Comparison of ENCODE assay signal across 11 cellular contexts in the genomic region with DNA sequence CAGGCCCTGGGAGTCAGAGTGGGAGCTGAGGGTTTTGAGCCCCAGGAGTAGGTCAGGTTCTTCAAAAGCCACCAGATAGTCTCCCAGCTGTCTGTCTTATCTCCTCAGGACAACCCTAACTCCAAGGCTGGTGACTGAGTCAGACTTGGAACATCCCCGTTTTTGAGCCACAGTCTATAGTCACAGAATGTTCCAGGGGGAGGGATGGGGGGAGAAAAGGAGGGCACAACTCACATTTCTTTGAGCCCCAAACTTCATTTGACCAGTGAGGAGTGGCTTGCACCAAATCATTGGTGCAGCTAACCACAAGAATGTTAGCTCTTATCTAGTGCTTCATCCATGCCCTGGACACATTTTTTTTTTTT.
A peak's percentile ranks its signal among the peaks of the same experiment; 100 is the strongest.
DNase-seq lines count a peak whose midpoint lies in the region; ATAC-seq, FAIRE-seq and TF ChIP-seq lines count a peak whose summit lies in the region.
"Had no signal": no experiment of that assay in that cellular context is flagged by ENCODE, and none has a peak within 500 bp of the region (broad histone marks: within the 10 kb centered on the region; RNA-seq: fewer than 3 reads in every experiment).

No MANE protein-coding gene starts in this region.

- no peak overlapping the region for H3K4me3 Mint-ChIP-seq in activated CD8-positive, alpha-beta T cell treated with anti-CD3 and anti-CD28 coated beads for 36 hours
- H3K4me3 Mint-ChIP-seq: memory B cell had no signal

- TF ChIP-seq EP300 in transverse colon (IDR thresholded peaks at IDR 0.05; ENCODE audit: low read depth) = no peak

- no peak for ATAC-seq in lung (ENCODE audit: insufficient read depth, low FRiP score)
- no peak for ATAC-seq in GM18868 (IDR thresholded peaks at IDR 0.05; ENCODE audit: unreplicated experiment)
- ATAC-seq in activated CD8-positive, alpha-beta T cell treated with anti-CD3 and anti-CD28 coated beads for 36 hours = no peak
- ATAC-seq in HG03139 (IDR thresholded peaks at IDR 0.05; ENCODE audit: unreplicated experiment) = no peak
- ATAC-seq: activated CD4-positive, CD25-positive, alpha-beta regulatory T cell treated with anti-CD3 and anti-CD28 coated beads, Interleukin-2, amount 50 U/mL, for 24 hours had no signal

- no peak overlapping the region for H3K4me3 ChIP-seq in cardiac fibroblast (replicated peaks in 1 of 2; ENCODE audit: low read depth in 2 of 2, low read length in 2 of 2)
- no peak overlapping the region for H3K4me3 ChIP-seq in lung
- no peak overlapping the region for H3K4me3 ChIP-seq in transverse colon
- H3K4me3 ChIP-seq: cardiac muscle cell had no signal

- H3K27me3 ChIP-seq in lung (ENCODE audit: control insufficient read depth, insufficient read depth) (no peaks in the 10 kb centered on the region), transverse colon (no peaks in the 10 kb centered on the region)
- H3K27me3 ChIP-seq: cardiac muscle cell had no signal

- H3K9me3 Mint-ChIP-seq in activated CD8-positive, alpha-beta T cell treated with anti-CD3 and anti-CD28 coated beads for 36 hours = no peaks in the 10 kb centered on the region

- peaks cover 8% of the 10 kb centered on the region for H3K4me1 Mint-ChIP-seq in activated CD8-positive, alpha-beta T cell treated with anti-CD3 and anti-CD28 coated beads for 36 hours (ENCODE audit: low read depth)

- in situ Hi-C loops in transverse colon (cut with MboI; ENCODE audit: low pct_ligation_motif_present in 1 of 4, low pct_unique_long_range_greater_than_20kb in 1 of 4, low sequenced_read_pairs in 3 of 4) = loop anchor here in 2 of 4 donors (25.0 kb wide), 1 partner anchor 612 kb away; no protein-coding TSS in a partner anchor

- DNase-seq in HTR-8/SVneo (ENCODE audit: insufficient read length, low spot score) (peak; percentile 91), cardiac fibroblast (ENCODE audit: low read depth in 2 of 2) (peak; percentile 82 to 95), lung (ENCODE audit: low spot score) (no peak), transverse colon (no peak), DMS114 treated with DMSO at 0.1 percent for 48 hours (lab: John Stamatoyannopoulos, UW; ENCODE audit: unreplicated experiment) (no peak)
- DNase-seq in activated CD8-positive, alpha-beta T cell treated with anti-CD3 and anti-CD28 coated beads for 36 hours = no peak

- intact Hi-C loops in transverse colon (cut with DNase I; ENCODE audit: low total_unique reads) = loop anchor here (2.0 to 10.0 kb wide), 4 partner anchors 38 to 304 kb away; no protein-coding TSS in a partner anchor
- intact Hi-C loops in activated CD8-positive, alpha-beta T cell treated with anti-CD3 and anti-CD28 coated beads for 36 hours (cut with micrococcal nuclease) = no loop called here

- WGBS in lung, 2 donors = 62 to 64% methylated on average over 1 of the region's 1 CpG
- WGBS in transverse colon (ENCODE audit: low coverage in 1 of 2), 2 donors = 91% methylated on average over 1 of the region's 1 CpG; no CpG with 5 or more reads in 1 of the 2 donors

- no peaks in the 10 kb centered on the region for H3K27me3 Mint-ChIP-seq in activated CD8-positive, alpha-beta T cell treated with anti-CD3 and anti-CD28 coated beads for 36 hours
- H3K27me3 Mint-ChIP-seq: memory B cell had no signal

- H3K27ac ChIP-seq in lung (ENCODE audit: low read depth in 1 of 2, low read length in 1 of 2) (peak overlapping the region; percentile 82 to 98), transverse colon (peak overlapping the region; percentile 87 to 92 (median 90))

- CTCF ChIA-PET in activated CD8-positive, alpha-beta T cell treated with anti-CD3 and anti-CD28 coated beads for 36 hours (lab: Charles Lee) = interaction anchor here (1.1 kb wide), 1 partner anchor 26 kb away, joined by 4 read pairs; no protein-coding TSS in a partner anchor

- H3K4me1 ChIP-seq in lung (ENCODE audit: control insufficient read depth in 2 of 2, insufficient read depth in 2 of 2, low read length in 2 of 2) (peaks cover 31 to 39% of the 10 kb centered on the region in 2 donors), transverse colon (peaks cover 28 to 74% (median 46%) of the 10 kb centered on the region in 4 donors)

- H3K27ac Mint-ChIP-seq in activated CD8-positive, alpha-beta T cell treated with anti-CD3 and anti-CD28 coated beads for 36 hours = no peak overlapping the region
- H3K27ac Mint-ChIP-seq: memory B cell had no signal

- no peak for TF ChIP-seq POLR2A in transverse colon (IDR thresholded peaks at IDR 0.05)

- POLR2A ChIA-PET in activated CD8-positive, alpha-beta T cell treated with anti-CD3 and anti-CD28 coated beads for 36 hours (lab: Charles Lee) = interaction anchor here (0.5 kb wide), 1 partner anchor 149 kb away, joined by 3 read pairs; no protein-coding TSS in a partner anchor

- no peaks in the 10 kb centered on the region for H3K36me3 Mint-ChIP-seq in activated CD8-positive, alpha-beta T cell treated with anti-CD3 and anti-CD28 coated beads for 36 hours (ENCODE audit: low read depth)

- H3K9me3 ChIP-seq in lung (ENCODE audit: control insufficient read depth in 2 of 2, insufficient read depth in 1 of 2, low read length in 1 of 2) = no peaks in the 10 kb centered on the region
- H3K9me3 ChIP-seq in transverse colon = no peaks in the 10 kb centered on the region

- no peak for FAIRE-seq in HTR-8/SVneo (lab: Jason Lieb, UNC)

- H3K36me3 ChIP-seq in lung (ENCODE audit: control insufficient read depth in 2 of 2, insufficient read depth in 2 of 2, low read length in 2 of 2) (no peaks in the 10 kb centered on the region), transverse colon (no peaks in the 10 kb centered on the region)
- H3K36me3 ChIP-seq: cardiac muscle cell had no signal

- no peak for TF ChIP-seq CTCF in cardiac fibroblast (IDR thresholded peaks at IDR 0.05; ENCODE audit: low read depth, low read length)
- no peak for TF ChIP-seq CTCF in lung (IDR thresholded peaks at IDR 0.05; ENCODE audit: control extremely low read depth, extremely low read depth)
- TF ChIP-seq CTCF in transverse colon (IDR thresholded peaks at IDR 0.05) = no peak
- TF ChIP-seq CTCF in activated CD8-positive, alpha-beta T cell treated with anti-CD3 and anti-CD28 coated beads for 36 hours (IDR thresholded peaks at IDR 0.05) = no peak

Comparison
In these comparisons a context has a peak if more than half of its experiments do, and no peak if none do; other contexts are left out.
1. DNase-seq: peak in HTR-8/SVneo (single experiment) and cardiac fibroblast (2 of 2); none in lung (single experiment), transverse colon (single experiment), DMS114 treated with DMSO at 0.1 percent for 48 hours (single experiment) and activated CD8-positive, alpha-beta T cell treated with anti-CD3 and anti-CD28 coated beads for 36 hours (single experiment).